In the genomic region with DNA sequence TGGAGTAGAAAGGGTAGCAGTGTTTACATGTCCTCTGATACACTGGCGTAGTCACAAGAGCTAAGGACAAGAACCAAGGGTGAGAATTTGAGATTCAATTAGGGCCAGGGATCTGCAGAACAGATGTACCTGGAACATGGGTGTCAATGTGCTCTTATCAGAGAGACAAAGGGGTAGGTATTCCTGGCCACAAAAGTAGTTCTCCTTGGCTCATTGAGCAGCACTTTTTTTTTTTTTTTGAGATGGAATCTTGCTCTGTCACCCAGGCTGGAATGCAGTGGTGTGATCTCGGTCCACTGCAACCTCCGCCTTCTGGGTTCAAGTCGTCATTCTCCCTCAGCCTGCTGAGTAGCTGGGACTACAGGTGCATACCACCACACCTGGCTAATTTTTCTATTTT, we compare ENCODE assay signal across 10 cellular contexts. TPM values are rescaled to one million over a fixed set of nuclear protein-coding genes. Genes with fewer than 3 reads are reported as not detected.
A peak's percentile ranks its signal among the peaks of the same experiment; 100 is the strongest.
DNase-seq lines count a peak whose midpoint lies in the region; FAIRE-seq and TF ChIP-seq lines count a peak whose summit lies in the region.
"Not testable (repeated sequence)": the region's sequence is repeated elsewhere in the genome, so short reads cannot be mapped to it uniquely, and the experiment has no call there.
"Had no signal": no experiment of that assay in that cellular context is flagged by ENCODE, and none has a peak within 500 bp of the region (broad histone marks: within the 10 kb centered on the region; RNA-seq: fewer than 3 reads in every experiment).

No MANE protein-coding gene starts in this region.

- not testable (repeated sequence) for H3K9me3 ChIP-seq in BLaER1 treated with 17β-estradiol and CSF1 and Interleukin-3, amounts not matched to agents 10 nM and 100 nM (replicated peaks in 1 of 11)

- H3K4me2 ChIP-seq in BLaER1 treated with 17β-estradiol and CSF1 and Interleukin-3, amounts not matched to agents 10 nM and 100 nM, result peak overlapping the region; percentile 54 to 82 (median 70); a peak in 21 of 22 replicates

- peak overlapping the region; percentile 36 for H3K27ac Mint-ChIP-seq in nephron progenitor cell

- DNase-seq in GM18507 (ENCODE audit: extremely low spot score, insufficient read length, low read depth); bronchial epithelial cell (ENCODE audit: low read depth); nephron progenitor cell; urothelium cell line (ENCODE audit: low spot score): not testable (repeated sequence)
- DNase-seq in NCI-H2171 treated with DMSO at 0.1 percent for 48 hours (lab: John Stamatoyannopoulos, UW), result peak; percentile 74
- DNase-seq in iPS DF 19.7 (ENCODE audit: low read depth, low spot score), result peak; percentile 60
- DNase-seq in kidney tubule cell (ENCODE audit: low spot score), result peak; percentile 76

- not testable (repeated sequence) for H3K4me3 ChIP-seq in BLaER1 treated with 17β-estradiol and CSF1 and Interleukin-3, amounts not matched to agents 10 nM and 100 nM; bronchial epithelial cell (ENCODE audit: low read depth, low read length)

- H3K4me1 Mint-ChIP-seq in nephron progenitor cell, result peaks cover 31% of the 10 kb centered on the region

- TF ChIP-seq CTCF in bronchial epithelial cell (IDR thresholded peaks at IDR 0.05; ENCODE audit: insufficient read depth, low read length, severe bottlenecking); nephron progenitor cell (IDR thresholded peaks at IDR 0.05): not testable (repeated sequence)

- H3K9me3 Mint-ChIP-seq in nephron progenitor cell, result not testable (repeated sequence)

- peak overlapping the region in 4 of 11 experiments; percentile 13 to 67 (median 63); a peak in 4 of 22 replicates for H3K27ac ChIP-seq in BLaER1 treated with 17β-estradiol and CSF1 and Interleukin-3, amounts not matched to agents 10 nM and 100 nM

- H3K4me1 ChIP-seq in BLaER1 treated with 17β-estradiol and CSF1 and Interleukin-3, amounts not matched to agents 10 nM and 100 nM, result peaks cover 19 to 34% (median 29%) of the 10 kb centered on the region in 10 experiments

- not testable (repeated sequence) for H4K20me1 ChIP-seq in BLaER1 treated with 17β-estradiol and CSF1 and Interleukin-3, amounts not matched to agents 10 nM and 100 nM

- H3K36me3 Mint-ChIP-seq in nephron progenitor cell (ENCODE audit: low read depth), result not testable (repeated sequence)

- H3K27me3 Mint-ChIP-seq in nephron progenitor cell (ENCODE audit: low read depth, poor library complexity), result not testable (repeated sequence)

- not testable (repeated sequence) for H3K9ac ChIP-seq in BLaER1 treated with 17β-estradiol and CSF1 and Interleukin-3, amounts not matched to agents 10 nM and 100 nM

- peak overlapping the region; percentile 10 for H3K4me3 Mint-ChIP-seq in nephron progenitor cell

- not testable (repeated sequence) for H3K36me3 ChIP-seq in BLaER1 treated with 17β-estradiol and CSF1 and Interleukin-3, amounts not matched to agents 10 nM and 100 nM; bronchial epithelial cell (ENCODE audit: control insufficient read depth, insufficient read depth, low read length)

- FAIRE-seq in GM18507 (lab: Jason Lieb, UNC), result peak; percentile 64
- peak; percentile 88 for FAIRE-seq in bronchial epithelial cell (lab: Jason Lieb, UNC)
- peak; percentile 95 for FAIRE-seq in urothelium cell line (lab: Jason Lieb, UNC)

- not testable (repeated sequence) for H3K27me3 ChIP-seq in BLaER1 treated with 17β-estradiol and CSF1 and Interleukin-3, amounts not matched to agents 10 nM and 100 nM; bronchial epithelial cell (ENCODE audit: control insufficient read depth, insufficient read depth, low read length)

RNA-seq across cellular contexts. Expression of a gene that starts 29.7 kb away (rescaled TPM):
- 8.4 and 10.5 TPM in 2 replicates for total RNA-seq in bronchial epithelial cell

RNA-seq across cellular contexts. Expression of a gene that starts 33.6 kb away (rescaled TPM):
- not detected in 2 replicates for total RNA-seq in bronchial epithelial cell
- total RNA-seq: IMR-90, M059J had no signal
